Comparison of ENCODE assay signal across 9 cellular contexts in the genomic region with DNA sequence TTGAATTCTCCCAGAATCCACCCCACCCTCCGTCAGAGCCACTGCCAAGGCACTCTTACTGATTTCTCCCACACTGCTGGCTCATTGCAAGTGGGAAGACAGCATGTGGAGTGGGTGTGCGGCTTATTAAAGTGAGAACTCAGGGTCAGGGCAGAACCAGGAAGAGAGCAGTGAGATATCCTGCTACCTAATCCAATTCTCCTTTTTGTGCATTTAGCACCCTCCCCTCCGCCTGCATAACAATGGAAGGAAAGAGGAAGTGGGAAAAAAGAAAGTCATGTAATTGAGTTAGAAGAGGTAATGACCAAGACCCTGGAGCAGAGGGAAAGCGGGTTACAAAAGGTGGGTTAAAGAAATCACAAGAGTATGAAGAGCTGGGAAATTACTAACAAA. TPM values are rescaled to one million over a fixed set of nuclear protein-coding genes. Genes with fewer than 3 reads are reported as not detected.
A peak's percentile ranks its signal among the peaks of the same experiment; 100 is the strongest.
DNase-seq lines count a peak whose midpoint lies in the region; ATAC-seq, FAIRE-seq and TF ChIP-seq lines count a peak whose summit lies in the region.
"Had no signal": no experiment of that assay in that cellular context is flagged by ENCODE, and none has a peak within 500 bp of the region (broad histone marks: within the 10 kb centered on the region; RNA-seq: fewer than 3 reads in every experiment).

No MANE protein-coding gene starts in this region.

- no peaks in the 10 kb centered on the region for H3K79me2 ChIP-seq in H1 (ENCODE audit: control insufficient read depth in 1 of 2, insufficient read depth in 2 of 2, low read length in 2 of 2)

- no peak for TF ChIP-seq EP300 in H1 (IDR thresholded peaks at IDR 0.05; ENCODE audit: borderline replicate concordance in 1 of 2, low read depth in 2 of 2, low read length in 2 of 2)

- H3K4ac ChIP-seq in H1 (replicated peaks; ENCODE audit: insufficient read length, low read depth, low read length): peak overlapping the region; percentile 50

- H3K23me2 ChIP-seq in H1 (ENCODE audit: low read depth, low read length): peaks cover 2% of the 10 kb centered on the region; the same call in 1 of the 2 replicates

- H2AFZ ChIP-seq in H1 (ENCODE audit: low read length): no peak overlapping the region

- peak overlapping the region; percentile 89; the same call in 1 of the 2 replicates for H2BK5ac ChIP-seq in H1 (ENCODE audit: low read depth, low read length)

- CTCF ChIA-PET in H1 (lab: Charles Lee; ENCODE audit: partially characterized antibody): interaction anchor here (0.6 to 5.3 kb wide), 7 partner anchors 12 to 61 kb away, joined by 3 to 43 read pairs (median 4); no protein-coding TSS in a partner anchor

- no peak; a peak in 1 of 3 replicates for TF ChIP-seq POLR2A in H1 (IDR thresholded peaks at IDR 0.05; ENCODE audit: control extremely low read depth in 1 of 2, low read depth in 2 of 2, low read length in 2 of 2)

- peak overlapping the region in 3 of 4 experiments; percentile 8 to 33 (median 21); a peak in 4 of 7 replicates for H3K9ac ChIP-seq in H1 (replicated peaks in 1 of 4; ENCODE audit: extremely low read depth in 1 of 4, low read depth in 3 of 4, low read length in 3 of 4)

- peak overlapping the region; percentile 64 to 68 for H3K4me2 ChIP-seq in H1 (ENCODE audit: insufficient read depth in 1 of 2, low read depth in 2 of 2, low read length in 2 of 2)

- H3K4me1 ChIP-seq in H1 (replicated peaks in 1 of 4; ENCODE audit: control insufficient read depth in 3 of 4, insufficient read depth in 4 of 4, low read length in 3 of 4) (peaks cover 14 to 28% (median 22%) of the 10 kb centered on the region in 4 experiments), mucosa of descending colon (ENCODE audit: low read depth) (peaks cover 14% of the 10 kb centered on the region)

- intact Hi-C loops in mucosa of descending colon (cut with DNase I, micrococcal nuclease): no loop called here

- H2BK15ac ChIP-seq in H1 (ENCODE audit: low read length): no peak overlapping the region

- no peak overlapping the region for H4K5ac ChIP-seq in H1 (ENCODE audit: insufficient read length, low read depth, low read length)

- 0 out of 2 replicates have a peak overlapping the region, but pooled peaks have one; percentile 39 for H3K18ac ChIP-seq in H1 (ENCODE audit: extremely low read depth, low read length)

- peak overlapping the region; percentile 66 for H3K27ac ChIP-seq in H1 (ENCODE audit: low read depth, low read length)

- no peak for FAIRE-seq in H1 (lab: Jason Lieb, UNC)

- no peak overlapping the region for H2BK20ac ChIP-seq in H1 (ENCODE audit: low read length)

- H3K9me3 ChIP-seq in H1 (ENCODE audit: insufficient read depth in 2 of 2, low read depth in 1 of 2, low read length in 1 of 2) (no peaks in the 10 kb centered on the region), mucosa of descending colon (no peaks in the 10 kb centered on the region)

- H2BK120ac ChIP-seq in H1 (replicated peaks; ENCODE audit: low read depth, low read length): peak overlapping the region; percentile 68

- no peak overlapping the region for H3K14ac ChIP-seq in H1 (ENCODE audit: insufficient read length)

- no peak for TF ChIP-seq RAD21 in H1 (IDR thresholded peaks at IDR 0.05 in 1 of 2, conservative IDR thresholded peaks at IDR 0.05 in 1 of 2; ENCODE audit: low read depth in 2 of 2, low read length in 2 of 2)

- POLR2A ChIA-PET in H1 (lab: Charles Lee; ENCODE audit: partially characterized antibody): interaction anchor here (1.1 to 4.1 kb wide), 10 partner anchors 9 to 254 kb away, joined by 3 to 34 read pairs (median 8); a partner anchor contains a TSS

- no peak overlapping the region for H3K56ac ChIP-seq in H1 (replicated peaks; ENCODE audit: insufficient read length, low read depth, low read length)

- no peaks in the 10 kb centered on the region for H4K20me1 ChIP-seq in H1 (replicated peaks in 1 of 2; ENCODE audit: control insufficient read depth in 1 of 2, insufficient read depth in 2 of 2, low read length in 2 of 2)

- H3K27me3 ChIP-seq in H1 (replicated peaks in 1 of 4; ENCODE audit: control insufficient read depth in 3 of 4, extremely low read depth in 1 of 4, insufficient read depth in 3 of 4, low read length in 3 of 4): no peaks in the 10 kb centered on the region

- H3K36me3 ChIP-seq in H1 (ENCODE audit: control insufficient read depth in 2 of 4, insufficient read depth in 4 of 4, low read length in 3 of 4): no peaks in the 10 kb centered on the region
- H3K36me3 ChIP-seq in mucosa of descending colon (ENCODE audit: low read depth): no peaks in the 10 kb centered on the region

- DNase-seq in Ammon's horn (ENCODE audit: low spot score) (peak; percentile 33), NOMO-1 (lab: John Stamatoyannopoulos, UW; ENCODE audit: unreplicated experiment in 2 of 2) (peak; percentile 78 to 92), H1 (ENCODE audit: low read depth in 1 of 2, low spot score in 2 of 2) (peak in 1 of 2 experiments; percentile 49), mucosa of descending colon (peak in 2 of 3 donors; percentile 46 to 58), inferior parietal cortex (ENCODE audit: extremely low spot score) (no peak), GM19240 (ENCODE audit: insufficient read length, low spot score) (no peak), ecto neural progenitor cell (ENCODE audit: low spot score) (no peak)
- no peak for DNase-seq in activated CD8-positive, alpha-beta memory T cell treated with anti-CD3 and anti-CD28 coated beads for 24 hours
- DNase-seq: activated effector memory CD4-positive, alpha-beta T cell treated with anti-CD3 and anti-CD28 coated beads, Interleukin-2, amount 50 U/mL, for 16 hours had no signal

- TF ChIP-seq CTCF in H1 (IDR thresholded peaks at IDR 0.05; ENCODE audit: control extremely low read depth in 1 of 3, insufficient read depth in 1 of 3, low read depth in 1 of 3, low read length in 3 of 3) (no peak), mucosa of descending colon (IDR thresholded peaks at IDR 0.05) (no peak)

- no peak overlapping the region for H2BK12ac ChIP-seq in H1 (ENCODE audit: low read depth, low read length)

- no peak overlapping the region for H3K23ac ChIP-seq in H1 (ENCODE audit: insufficient read length)

- peak overlapping the region; percentile 25 for H4K91ac ChIP-seq in H1 (replicated peaks; ENCODE audit: insufficient read length, low read length)

- no peaks in the 10 kb centered on the region for H3K79me1 ChIP-seq in H1 (ENCODE audit: low read depth, low read length)

- 20% methylated on average over 4 of the region's 4 CpGs; no CpG with 5 or more reads in 1 of the 2 experiments for WGBS in H1 (ENCODE audit: extremely low coverage in 1 of 2, insufficient coverage in 1 of 2, insufficient read length in 1 of 2, insufficient replicate concordance in 2 of 2, low coverage in 1 of 2, low lambda C conversion rate in 2 of 2, missing lambda C conversion rate in 1 of 2), 2 experiments

- no peak overlapping the region for H4K8ac ChIP-seq in H1 (ENCODE audit: extremely low read depth, insufficient read depth, low read length)

- H3K4me3 ChIP-seq in H1 (ENCODE audit: extremely low read depth in 1 of 4, insufficient read depth in 2 of 4, low read depth in 3 of 4, low read length in 4 of 4): peak overlapping the region in 3 of 4 experiments; percentile 25 to 47 (median 33); a peak in 4 of 8 replicates
- no peak overlapping the region for H3K4me3 ChIP-seq in mucosa of descending colon

- peak; percentile 73 for ATAC-seq in mucosa of descending colon

- H2AK5ac ChIP-seq in H1 (ENCODE audit: low read depth, low read length): no peak overlapping the region

TF ChIP-seq in H1, 55 proteins besides CTCF, POLR2A, EP300 and RAD21:
- TF ChIP-seq JUN (IDR thresholded peaks at IDR 0.05; ENCODE audit: low read depth, low read length) (no peak), EGR1 (IDR thresholded peaks at IDR 0.05; ENCODE audit: borderline replicate concordance, low read depth, low read length) (peak; percentile 46; the same call in 1 of the 2 replicates), CREB1 (IDR thresholded peaks at IDR 0.05) (no peak), JUND (IDR thresholded peaks at IDR 0.05; ENCODE audit: low read length) (no peak), FOSL1 (IDR thresholded peaks at IDR 0.05; ENCODE audit: insufficient read depth, low read depth, low read length) (no peak), HDAC6 (IDR thresholded peaks at IDR 0.05; ENCODE audit: low read depth, low read length) (no peak), EZH2 (IDR thresholded peaks at IDR 0.05; ENCODE audit: low read depth, low read length, severe bottlenecking) (no peak), SRF (IDR thresholded peaks at IDR 0.05; ENCODE audit: low read depth, low read length) (no peak), SIRT6 (IDR thresholded peaks at IDR 0.05; ENCODE audit: low read length) (no peak), RBBP5 (IDR thresholded peaks at IDR 0.05; ENCODE audit: borderline replicate concordance, low read depth, low read length) (no peak), GTF2F1 (IDR thresholded peaks at IDR 0.05; ENCODE audit: borderline replicate concordance, low read depth, low read length) (no peak), SP4 (IDR thresholded peaks at IDR 0.05; ENCODE audit: low read length) (no peak), SP1 (IDR thresholded peaks at IDR 0.05; ENCODE audit: low read depth, low read length) (peak; percentile 37; the same call in 1 of the 2 replicates), KDM5A (IDR thresholded peaks at IDR 0.05; ENCODE audit: low read length) (no peak), GABPA (IDR thresholded peaks at IDR 0.05; ENCODE audit: borderline replicate concordance, insufficient read depth, low read length) (no peak), ASH2L (IDR thresholded peaks at IDR 0.05; ENCODE audit: low read length) (peak; percentile 5), CHD2 (IDR thresholded peaks at IDR 0.05; ENCODE audit: low read length) (no peak), POU5F1 (IDR thresholded peaks at IDR 0.05; ENCODE audit: low read depth, low read length) (peak; percentile 99), CBX5 (IDR thresholded peaks at IDR 0.05; ENCODE audit: low read depth, low read length) (no peak)

RNA-seq across cellular contexts. Expression of a gene that starts 27.8 kb away (rescaled TPM):
- 33.0 and 35.2 TPM in 2 replicates for total RNA-seq in H1 (2021; fragmentation: NEBNext Ultra II Directional; extraction: Animal tissue kit (Norgen Biotek cat#: 25700))
- 7.1 and 8.3 TPM in 2 replicates for polyA plus RNA-seq in H1 (2011; rRNA removed)
- polyA plus RNA-seq in H1 (2011; cell fraction: cytosol; rRNA removed): 10.3 TPM
- polyA plus RNA-seq in H1 (2011; cell fraction: nucleus; rRNA removed): 8.3 TPM
- 14.7 to 20.8 TPM (median 18.0 TPM) in 4 replicates for polyA plus RNA-seq in H1 (2012, experiment 1 of 2)
- polyA plus RNA-seq in H1 (2012, experiment 2 of 2): 1.3 TPM
- polyA plus RNA-seq in H1 (2013, experiment 1 of 2): 14.9 TPM
- polyA plus RNA-seq in H1 (2013, experiment 2 of 2): 14.4 TPM
- polyA minus RNA-seq in H1 (2011; rRNA and poly(A)+ RNA removed): 23.7 and 24.6 TPM in 2 replicates
- 17.0 TPM for polyA minus RNA-seq in H1 (2011; cell fraction: cytosol; rRNA and poly(A)+ RNA removed)
- 39.3 TPM for polyA minus RNA-seq in H1 (2011; cell fraction: nucleus; rRNA and poly(A)+ RNA removed)
- 10 to 100 TPM; 44.3 to 57.9 (median 51.8) TPM for total RNA-seq in mucosa of descending colon

Comparison
In these comparisons a context has a peak if more than half of its experiments do, and no peak if none do; other contexts are left out.
1. DNase-seq: peak in Ammon's horn (single experiment), NOMO-1 (2 of 2) and mucosa of descending colon (2 of 3); none in activated CD8-positive, alpha-beta memory T cell treated with anti-CD3 and anti-CD28 coated beads for 24 hours (single experiment), inferior parietal cortex (single experiment), GM19240 (single experiment) and ecto neural progenitor cell (single experiment).